ENCODE assay signal across 13 cellular contexts in genomic region chr17:82302991-82303943, GRCh38. TPM values are rescaled to one million over a fixed set of nuclear protein-coding genes. Genes with fewer than 3 reads are reported as not detected.
DNase-seq lines count a peak whose midpoint lies in the region; ATAC-seq and TF ChIP-seq lines count a peak whose summit lies in the region.
"Had no signal": no experiment of that assay in that cellular context is flagged by ENCODE, and none has a peak within 500 bp of the region (broad histone marks: within the 10 kb centered on the region; RNA-seq: fewer than 3 reads in every experiment).

No MANE protein-coding gene starts in this region.

- H3K27ac Mint-ChIP-seq in activated naive CD4-positive, alpha-beta T cell treated with anti-CD3 and anti-CD28 coated beads, Interleukin-2, amount 10 ng/mL, durations not matched to agents 7 days and 5 days: peak overlapping the region; percentile 92
- peak overlapping the region; percentile 99 for H3K27ac Mint-ChIP-seq in natural killer cell

- peak; percentile 27 to 31 (median 30) for ATAC-seq in natural killer cell
- ATAC-seq in GM21576 (IDR thresholded peaks at IDR 0.05; ENCODE audit: unreplicated experiment): no peak
- ATAC-seq: body of pancreas had no signal

- DNase-seq in D341Med (ENCODE audit: low spot score): peak; percentile 41
- no peak for DNase-seq in RWPE1 (ENCODE audit: low spot score)
- peak; percentile 75 for DNase-seq in activated naive CD4-positive, alpha-beta T cell treated with anti-CD3 and anti-CD28 coated beads, Interleukin-2, amount 10 ng/mL, durations not matched to agents 7 days and 5 days
- no peak for DNase-seq in natural killer cell
- no peak for DNase-seq in NCI-H524 treated with DMSO at 0.1 percent for 48 hours (lab: John Stamatoyannopoulos, UW)
- DNase-seq in substantia nigra (lab: John Stamatoyannopoulos, UW): no peak
- no peak for DNase-seq in occipital lobe (lab: John Stamatoyannopoulos, UW)
- DNase-seq: body of pancreas, MG63, NCI-H524, sigmoid colon had no signal

- peak overlapping the region; percentile 70 for H3K4me3 Mint-ChIP-seq in activated naive CD4-positive, alpha-beta T cell treated with anti-CD3 and anti-CD28 coated beads, Interleukin-2, amount 10 ng/mL, durations not matched to agents 7 days and 5 days
- H3K4me3 Mint-ChIP-seq in natural killer cell: peak overlapping the region; percentile 85

- intact Hi-C loops in natural killer cell (cut with micrococcal nuclease): loop anchor here (2.0 kb wide), 1 partner anchor 14 kb away; the partner anchor contains the start of gene CD7

- H3K27me3 Mint-ChIP-seq in activated naive CD4-positive, alpha-beta T cell treated with anti-CD3 and anti-CD28 coated beads, Interleukin-2, amount 10 ng/mL, durations not matched to agents 7 days and 5 days: peaks cover 5% of the 10 kb centered on the region
- H3K27me3 Mint-ChIP-seq in natural killer cell (ENCODE audit: low read depth in 2 of 2): no peaks in the 10 kb centered on the region

- POLR2A ChIA-PET in RWPE1 (lab: Yijun Ruan, JAX; ENCODE audit: low non-redundant PET): no interaction called here

- H3K4me1 Mint-ChIP-seq in activated naive CD4-positive, alpha-beta T cell treated with anti-CD3 and anti-CD28 coated beads, Interleukin-2, amount 10 ng/mL, durations not matched to agents 7 days and 5 days: peaks cover 84% of the 10 kb centered on the region
- peaks cover 66 to 88% of the 10 kb centered on the region in 2 donors for H3K4me1 Mint-ChIP-seq in natural killer cell

- TF ChIP-seq CTCF in RWPE1 (conservative IDR thresholded peaks at IDR 0.05; ENCODE audit: low read depth) (no peak), natural killer cell (IDR thresholded peaks at IDR 0.05) (no peak)

- H3K9me3 Mint-ChIP-seq in activated naive CD4-positive, alpha-beta T cell treated with anti-CD3 and anti-CD28 coated beads, Interleukin-2, amount 10 ng/mL, durations not matched to agents 7 days and 5 days: no peaks in the 10 kb centered on the region
- no peaks in the 10 kb centered on the region for H3K9me3 Mint-ChIP-seq in natural killer cell

- H3K36me3 Mint-ChIP-seq in activated naive CD4-positive, alpha-beta T cell treated with anti-CD3 and anti-CD28 coated beads, Interleukin-2, amount 10 ng/mL, durations not matched to agents 7 days and 5 days: no peaks in the 10 kb centered on the region
- no peaks in the 10 kb centered on the region for H3K36me3 Mint-ChIP-seq in natural killer cell

- H3K27ac ChIP-seq in RWPE1 (peak overlapping the region; percentile 100), substantia nigra (ENCODE audit: low read depth, low read length, poor library complexity, severe bottlenecking) (no peak overlapping the region)
- H3K27ac ChIP-seq: body of pancreas, sigmoid colon had no signal

- CTCF ChIA-PET in RWPE1 (lab: Yijun Ruan, JAX): interaction anchor here (0.6 kb wide), 1 partner anchor 19 kb away, joined by 3 read pairs; no protein-coding TSS in a partner anchor
- CTCF ChIA-PET in activated naive CD4-positive, alpha-beta T cell treated with anti-CD3 and anti-CD28 coated beads, Interleukin-2, amount 10 ng/mL, durations not matched to agents 7 days and 5 days (lab: Charles Lee): interaction anchor here (0.9 to 8.0 kb wide), 6 partner anchors 11 to 344 kb away, joined by 3 to 58 read pairs (median 9); partner anchors contain the start of genes CD7 and SECTM1

RNA-seq across cellular contexts. Expression of gene CD7, which starts 14.1 kb away (rescaled TPM):
- total RNA-seq in natural killer cell (100 to 1,000 TPM; 464 to 564 (median 522) TPM), occipital lobe (not detected)
- total RNA-seq: body of pancreas, epithelial cell of proximal tubule had no signal

RNA-seq across cellular contexts. Expression of gene CSNK1D, which starts 29.8 kb away (rescaled TPM):
- 100 to 1,000 TPM; 423 to 475 (median 468) TPM for total RNA-seq in natural killer cell
- total RNA-seq in occipital lobe: 23.9 TPM

RNA-seq across cellular contexts. Expression of gene SECTM1, which starts 30.3 kb away (rescaled TPM):
- total RNA-seq in natural killer cell (10 to 100 TPM in 1 of 3 donors, 1 to 10 TPM in 2; 3.6 to 11.2 (median 6.3) TPM), occipital lobe (0.78 TPM)

RNA-seq across cellular contexts. Expression of gene TEX19, which starts 55.8 kb away (rescaled TPM):
- total RNA-seq in natural killer cell (not detected), occipital lobe (not detected)
- total RNA-seq: body of pancreas, epithelial cell of proximal tubule, sigmoid colon had no signal

Comparison
In these comparisons a context has a peak if more than half of its experiments do, and no peak if none do; other contexts are left out.
1. DNase-seq: peak in D341Med (single experiment) and activated naive CD4-positive, alpha-beta T cell treated with anti-CD3 and anti-CD28 coated beads, Interleukin-2, amount 10 ng/mL, durations not matched to agents 7 days and 5 days (single experiment); none in RWPE1 (single experiment), natural killer cell (single experiment), NCI-H524 treated with DMSO at 0.1 percent for 48 hours (single experiment), substantia nigra (0 of 49) and occipital lobe (single experiment).
2. RNA of gene CD7, which starts 14.1 kb away (total RNA-seq): 464 to 564 TPM in natural killer cell; not detected in occipital lobe (single experiment); every median in the first group is over 100 times any median in the second.
3. RNA of gene CSNK1D, which starts 29.8 kb away (total RNA-seq): 423 to 475 TPM in natural killer cell; 23.9 TPM in occipital lobe (single experiment); every median in the first group is over 10 times any median in the second.